In genomic region chr18:10973579-10974260, GRCh38 we compare ENCODE assay signal across 19 cellular contexts.
A peak's percentile ranks its signal among the peaks of the same experiment; 100 is the strongest.
DNase-seq lines count a peak whose midpoint lies in the region; ATAC-seq, FAIRE-seq and TF ChIP-seq lines count a peak whose summit lies in the region.
"Had no signal": no experiment of that assay in that cellular context is flagged by ENCODE, and none has a peak within 500 bp of the region (broad histone marks: within the 10 kb centered on the region; RNA-seq: fewer than 3 reads in every experiment).

No MANE protein-coding gene starts in this region.

- no peaks in the 10 kb centered on the region for H3K79me2 ChIP-seq in PC-3 (ENCODE audit: low read length)

- FAIRE-seq in pancreas (lab: Jason Lieb, UNC) = no peak
- FAIRE-seq: kidney had no signal

- H3K27ac Mint-ChIP-seq in activated naive CD8-positive, alpha-beta T cell treated with anti-CD3 and anti-CD28 coated beads, Interleukin-2, amount 50 U/mL, for 24 hours = no peak overlapping the region
- H3K27ac Mint-ChIP-seq: activated CD4-positive, alpha-beta memory T cell treated with anti-CD3 and anti-CD28 coated beads for 36 hours; activated T-helper 17 cell treated with anti-CD3 and anti-CD28 coated beads, Interleukin-2, amount 50 U/mL, for 72 hours had no signal

- CTCF ChIA-PET in PC-3 (lab: Charles Lee) = no interaction called here

- H3F3A ChIP-seq in PC-3 (ENCODE audit: low read length, unreplicated experiment) = no peaks in the 10 kb centered on the region

- H3K4me3 ChIP-seq in GM12865 (ENCODE audit: low read depth, low read length) (no peak overlapping the region), PC-3 (ENCODE audit: low read length) (no peak overlapping the region), pancreas (no peak overlapping the region)
- H3K4me3 ChIP-seq: upper lobe of right lung had no signal

- no peaks in the 10 kb centered on the region for H3K36me3 ChIP-seq in PC-3 (ENCODE audit: low read depth, low read length)
- H3K36me3 ChIP-seq in pancreas = no peaks in the 10 kb centered on the region
- H3K36me3 ChIP-seq: brain microvascular endothelial cell, upper lobe of right lung had no signal

- POLR2A ChIA-PET in PC-3 (lab: Charles Lee; ENCODE audit: unreplicated experiment) = no interaction called here

- H3K9me2 ChIP-seq in PC-3 (replicated peaks; ENCODE audit: low read length) = no peaks in the 10 kb centered on the region

- no peak overlapping the region for H2AFZ ChIP-seq in PC-3 (ENCODE audit: low read length)

- H3K4me3 Mint-ChIP-seq in activated naive CD8-positive, alpha-beta T cell treated with anti-CD3 and anti-CD28 coated beads, Interleukin-2, amount 50 U/mL, for 24 hours = no peak overlapping the region
- H3K4me3 Mint-ChIP-seq: activated CD4-positive, alpha-beta memory T cell treated with anti-CD3 and anti-CD28 coated beads for 36 hours; activated T-helper 17 cell treated with anti-CD3 and anti-CD28 coated beads, Interleukin-2, amount 50 U/mL, for 72 hours had no signal

- no peak overlapping the region for H3K4me2 ChIP-seq in PC-3 (ENCODE audit: low read length)

- H3K27ac ChIP-seq in PC-3 (ENCODE audit: low read length) (no peak overlapping the region), pancreas (no peak overlapping the region)
- H3K27ac ChIP-seq: brain microvascular endothelial cell, upper lobe of right lung had no signal

- peaks cover 5% of the 10 kb centered on the region for H3K9me3 Mint-ChIP-seq in activated naive CD8-positive, alpha-beta T cell treated with anti-CD3 and anti-CD28 coated beads, Interleukin-2, amount 50 U/mL, for 24 hours

- ATAC-seq in PC-3 = no peak
- peak in 3 of 4 donors; percentile 31 to 42 (median 34) for ATAC-seq in pancreas
- ATAC-seq in HG03159 (IDR thresholded peaks at IDR 0.05; ENCODE audit: unreplicated experiment) = no peak
- ATAC-seq in activated naive CD8-positive, alpha-beta T cell treated with anti-CD3 and anti-CD28 coated beads, Interleukin-2, amount 50 U/mL, for 24 hours = no peak
- ATAC-seq: activated T-helper 17 cell treated with anti-CD3 and anti-CD28 coated beads, Interleukin-2, amount 50 U/mL, for 72 hours; upper lobe of right lung had no signal

- H3K27me3 ChIP-seq in PC-3 (ENCODE audit: low read length) (peaks cover 53% of the 10 kb centered on the region), pancreas (no peaks in the 10 kb centered on the region)
- H3K27me3 ChIP-seq: brain microvascular endothelial cell, upper lobe of right lung had no signal

- no peaks in the 10 kb centered on the region for H3K36me3 Mint-ChIP-seq in activated naive CD8-positive, alpha-beta T cell treated with anti-CD3 and anti-CD28 coated beads, Interleukin-2, amount 50 U/mL, for 24 hours (ENCODE audit: low read depth)
- H3K36me3 Mint-ChIP-seq: activated CD4-positive, alpha-beta memory T cell treated with anti-CD3 and anti-CD28 coated beads for 36 hours had no signal

- H3K4me1 ChIP-seq in PC-3 (ENCODE audit: insufficient read depth, low read length) (no peaks in the 10 kb centered on the region), pancreas (no peaks in the 10 kb centered on the region)
- H3K4me1 ChIP-seq: upper lobe of right lung had no signal

- DNase-seq in GM12865 (ENCODE audit: low read depth) (peak; percentile 9), PC-3 (peak; percentile 3), dermis microvascular lymphatic vessel endothelial cell (ENCODE audit: low read depth in 2 of 2) (peak; percentile 3 to 62), pancreas (no peak), NCI-H748 (lab: John Stamatoyannopoulos, UW; ENCODE audit: unreplicated experiment) (no peak), SIG-M5 (lab: John Stamatoyannopoulos, UW) (no peak)
- DNase-seq in activated naive CD8-positive, alpha-beta T cell treated with anti-CD3 and anti-CD28 coated beads, Interleukin-2, amount 50 U/mL, for 24 hours = no peak
- DNase-seq: activated CD4-positive, alpha-beta memory T cell treated with anti-CD3 and anti-CD28 coated beads for 36 hours; brain microvascular endothelial cell; C1 segment of cervical spinal cord; glutamatergic neuron; Karpas-422; kidney; NCI-H187; NCI-H524 treated with DMSO at 0.1 percent for 48 hours; T-helper 9 cell; upper lobe of right lung had no signal

- no peak for TF ChIP-seq CTCF in GM12865 (IDR thresholded peaks at IDR 0.05; ENCODE audit: insufficient read depth, low read depth, low read length, missing control alignments)
- TF ChIP-seq CTCF in PC-3 (conservative IDR thresholded peaks at IDR 0.05; ENCODE audit: low read depth, low read length) = no peak
- TF ChIP-seq CTCF in pancreas (IDR thresholded peaks at IDR 0.05) = no peak

- intact Hi-C loops in PC-3 (cut with micrococcal nuclease) (no loop called here), pancreas (cut with DNase I) (no loop called here)

- no peaks in the 10 kb centered on the region for H4K20me1 ChIP-seq in PC-3 (ENCODE audit: low read length)

- no peak overlapping the region for H3K9ac ChIP-seq in PC-3 (ENCODE audit: low read length)

- WGBS in pancreas, 2 donors = 63 to 68% methylated on average over 10 of the region's 10 CpGs

- H3K27me3 Mint-ChIP-seq in activated naive CD8-positive, alpha-beta T cell treated with anti-CD3 and anti-CD28 coated beads, Interleukin-2, amount 50 U/mL, for 24 hours = peaks cover 3% of the 10 kb centered on the region
- H3K27me3 Mint-ChIP-seq: activated CD4-positive, alpha-beta memory T cell treated with anti-CD3 and anti-CD28 coated beads for 36 hours; activated T-helper 17 cell treated with anti-CD3 and anti-CD28 coated beads, Interleukin-2, amount 50 U/mL, for 72 hours had no signal

- H3K4me1 Mint-ChIP-seq in activated naive CD8-positive, alpha-beta T cell treated with anti-CD3 and anti-CD28 coated beads, Interleukin-2, amount 50 U/mL, for 24 hours = no peaks in the 10 kb centered on the region
- H3K4me1 Mint-ChIP-seq: activated T-helper 17 cell treated with anti-CD3 and anti-CD28 coated beads, Interleukin-2, amount 50 U/mL, for 72 hours had no signal

- H3K9me3 ChIP-seq in PC-3 (ENCODE audit: low read length) (no peaks in the 10 kb centered on the region), pancreas (no peaks in the 10 kb centered on the region)
- H3K9me3 ChIP-seq: upper lobe of right lung had no signal

- BruUV-seq in PC-3 (replicated peaks; lab: Mats Ljungman, UMichigan) = no TSS peak

Comparison
In these comparisons a context has a peak if more than half of its experiments do, and no peak if none do; other contexts are left out.
1. DNase-seq: peak in GM12865 (single experiment), PC-3 (single experiment) and dermis microvascular lymphatic vessel endothelial cell (2 of 2); none in pancreas (0 of 6), NCI-H748 (single experiment), SIG-M5 (single experiment) and activated naive CD8-positive, alpha-beta T cell treated with anti-CD3 and anti-CD28 coated beads, Interleukin-2, amount 50 U/mL, for 24 hours (single experiment).
2. ATAC-seq: peak in pancreas (3 of 4); none in PC-3 (single experiment), HG03159 (single experiment) and activated naive CD8-positive, alpha-beta T cell treated with anti-CD3 and anti-CD28 coated beads, Interleukin-2, amount 50 U/mL, for 24 hours (single experiment).